8 cellular contexts compared by ENCODE assay signal in the genomic region with DNA sequence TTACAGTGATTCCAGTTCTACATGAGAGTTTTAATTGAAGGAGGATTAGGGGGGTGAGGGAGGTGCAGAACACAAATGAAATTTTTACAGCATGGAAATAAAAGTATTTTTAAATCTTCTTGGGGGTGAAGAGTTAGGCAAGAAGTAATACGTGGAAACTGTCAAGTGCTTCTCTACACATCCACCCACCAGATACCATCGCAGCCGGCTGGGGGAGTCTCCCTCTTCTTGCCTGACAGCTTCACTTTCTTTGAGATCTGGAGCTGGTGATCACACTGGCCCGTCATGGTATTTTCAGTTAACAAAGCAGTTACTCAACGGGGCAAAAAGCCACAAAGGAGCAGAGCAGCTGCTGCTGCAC. TPM values are rescaled to one million over a fixed set of nuclear protein-coding genes. Genes with fewer than 3 reads are reported as not detected.
DNase-seq lines count a peak whose midpoint lies in the region; ATAC-seq, FAIRE-seq and TF ChIP-seq lines count a peak whose summit lies in the region.

No MANE protein-coding gene starts in this region.

- no peak for ATAC-seq in memory B cell (ENCODE audit: low read depth)
- ATAC-seq in HG03095 (IDR thresholded peaks at IDR 0.05; ENCODE audit: unreplicated experiment) = no peak
- ATAC-seq in GM18517 (IDR thresholded peaks at IDR 0.05; ENCODE audit: unreplicated experiment) = no peak

- no peaks in the 10 kb centered on the region for H3K36me3 Mint-ChIP-seq in memory B cell

- H3K27ac ChIP-seq in HUES64 (ENCODE audit: low read depth, low read length) = peak overlapping the region; percentile 95

- H3K27me3 Mint-ChIP-seq in memory B cell = peaks cover 3% of the 10 kb centered on the region

- peaks cover 26% of the 10 kb centered on the region for H3K4me1 Mint-ChIP-seq in memory B cell

- H3K27ac Mint-ChIP-seq in memory B cell = peak overlapping the region; percentile 98

- H3K4me3 ChIP-seq in AG09309 (ENCODE audit: control insufficient read depth, low read depth, low read length) (peak overlapping the region; percentile 66), HUES64 (ENCODE audit: low read length) (peak overlapping the region; percentile 94), astrocyte of the spinal cord (ENCODE audit: low read depth, low read length) (peak overlapping the region; percentile 82)

- WGBS in HUES64 = 0% methylated on average over 5 of the region's 5 CpGs

- H3K9ac ChIP-seq in HUES64 (ENCODE audit: low read depth, low read length) = peak overlapping the region; percentile 93

- H3K4me1 ChIP-seq in HUES64 (ENCODE audit: insufficient read depth, low read length) = peaks cover 30% of the 10 kb centered on the region

- DNase-seq in AG09309 (ENCODE audit: low read depth) (no peak), astrocyte of the spinal cord (ENCODE audit: low read depth, low spot score) (no peak), memory B cell (ENCODE audit: low spot score in 2 of 2) (no peak), urothelium cell line (ENCODE audit: low spot score) (no peak), NCI-H2196 (lab: John Stamatoyannopoulos, UW; ENCODE audit: unreplicated experiment) (no peak)

- H3K9me3 Mint-ChIP-seq in memory B cell = no peaks in the 10 kb centered on the region

- no peak for FAIRE-seq in urothelium cell line (lab: Jason Lieb, UNC)

- no peak for TF ChIP-seq CTCF in AG09309 (IDR thresholded peaks at IDR 0.05; ENCODE audit: control insufficient read depth, insufficient read depth, low read depth, low read length, missing control alignments)
- TF ChIP-seq CTCF in astrocyte of the spinal cord (IDR thresholded peaks at IDR 0.05; ENCODE audit: low read depth, low read length) = no peak

- no peaks in the 10 kb centered on the region for H3K9me3 ChIP-seq in HUES64 (ENCODE audit: insufficient read depth, low read depth, low read length)

- in situ Hi-C loops in astrocyte of the spinal cord (cut with HindIII; ENCODE audit: low sequenced_read_pairs) = no loop called here

- peaks cover 40% of the 10 kb centered on the region for H3K27me3 ChIP-seq in HUES64 (ENCODE audit: insufficient read depth, low read length)

- peak overlapping the region; percentile 94 for H3K4me3 Mint-ChIP-seq in memory B cell

- H3K36me3 ChIP-seq in HUES64 (ENCODE audit: insufficient read depth, low read length) = no peaks in the 10 kb centered on the region

RNA-seq across cellular contexts. Expression of a gene that starts 2.6 kb away (rescaled TPM):
- polyA plus RNA-seq in HUES64 (2013, experiment 1 of 2) = 0.20 TPM
- polyA plus RNA-seq in HUES64 (2013, experiment 2 of 2) = 0.13 TPM
